ENCODE assay signal across 9 cellular contexts in the genomic region with DNA sequence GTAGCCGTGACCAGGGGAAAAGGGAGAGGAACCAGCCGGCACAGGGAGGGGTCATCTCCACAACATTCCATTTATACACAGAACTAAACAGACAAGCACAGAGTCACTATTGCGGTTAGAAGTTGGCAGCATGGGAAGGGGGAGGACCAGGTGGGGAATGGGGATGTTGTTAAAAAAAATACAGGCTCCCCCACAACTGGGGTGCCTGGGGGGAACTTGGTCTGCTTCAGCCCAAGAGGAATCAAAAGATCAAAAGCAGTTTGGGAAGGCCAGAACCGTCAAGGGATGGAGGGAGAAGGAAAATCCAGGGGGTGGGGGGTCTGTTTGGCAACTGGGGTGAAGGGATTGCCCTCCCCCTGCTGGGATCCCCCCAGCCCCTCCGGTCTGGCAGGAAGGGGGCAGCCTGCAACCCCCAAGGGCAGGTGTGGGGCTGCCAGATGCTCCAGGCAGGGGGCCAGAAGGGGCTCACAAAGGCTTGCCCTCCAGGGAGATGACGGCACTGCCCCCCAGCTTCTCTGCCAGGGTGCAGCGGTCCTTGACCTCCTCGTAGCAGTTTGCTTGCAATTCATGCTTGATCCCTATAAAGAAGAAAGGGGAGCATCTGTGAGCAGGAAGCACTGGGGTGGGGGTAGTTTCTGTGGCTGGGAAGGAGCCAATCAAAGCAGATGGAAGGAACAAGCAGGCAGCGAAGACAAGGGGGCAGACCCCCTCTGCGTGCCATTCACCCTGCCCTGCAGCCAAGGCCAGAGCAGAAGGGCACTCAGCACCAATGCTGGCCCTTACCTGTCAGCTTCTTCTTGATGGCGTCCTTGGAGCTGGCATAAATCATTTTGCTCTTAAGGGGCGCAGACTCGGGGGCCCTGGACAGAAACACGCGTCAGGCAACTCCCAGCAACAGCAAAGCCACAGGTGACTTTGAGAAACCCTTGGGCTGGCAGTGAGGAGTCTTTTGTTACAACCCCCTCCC. TPM values are rescaled to one million over a fixed set of nuclear protein-coding genes. Genes with fewer than 3 reads are reported as not detected.
DNase-seq lines count a peak whose midpoint lies in the region; ATAC-seq, FAIRE-seq and TF ChIP-seq lines count a peak whose summit lies in the region.
"Had no signal": no experiment of that assay in that cellular context is flagged by ENCODE, and none has a peak within 500 bp of the region (broad histone marks: within the 10 kb centered on the region; RNA-seq: fewer than 3 reads in every experiment).

No MANE protein-coding gene starts in this region.

- no peaks in the 10 kb centered on the region for H3K9me2 ChIP-seq in GM23338 (ENCODE audit: insufficient read depth)

- H3K36me3 ChIP-seq in GM23338 (ENCODE audit: insufficient read depth) (peaks cover 28% of the 10 kb centered on the region), astrocyte (ENCODE audit: insufficient read depth, low read length) (peaks cover 37% of the 10 kb centered on the region), WERI-Rb-1 (peaks cover 70% of the 10 kb centered on the region)
- peaks cover 27 to 66% (median 35%) of the 10 kb centered on the region in 3 experiments for H3K36me3 ChIP-seq in naive thymus-derived CD4-positive, alpha-beta T cell (ENCODE audit: control insufficient read depth in 2 of 3, insufficient read depth in 3 of 3, low read length in 3 of 3)

- peaks cover 33% of the 10 kb centered on the region for H4K20me1 ChIP-seq in GM23338 (replicated peaks; ENCODE audit: insufficient read depth)
- H4K20me1 ChIP-seq in astrocyte (ENCODE audit: insufficient read depth, low read length): peaks cover 72% of the 10 kb centered on the region

- peaks cover 3% of the 10 kb centered on the region; the same call in 1 of the 2 replicates for H3K4me1 ChIP-seq in GM23338 (ENCODE audit: insufficient read depth)
- H3K4me1 ChIP-seq in astrocyte (ENCODE audit: insufficient read depth, low read length): peaks cover 31% of the 10 kb centered on the region
- H3K4me1 ChIP-seq in naive thymus-derived CD4-positive, alpha-beta T cell (ENCODE audit: control insufficient read depth in 2 of 2, insufficient read depth in 2 of 2, low read length in 2 of 2): peaks cover 24 to 32% of the 10 kb centered on the region in 2 donors

- in situ Hi-C loops in GM13977 (cut with MboI; ENCODE audit: low pct_unique_long_range_greater_than_20kb, low sequenced_read_pairs, unreplicated experiment): no loop called here

- H3K4me1 Mint-ChIP-seq in GM23338 (peaks cover 25% of the 10 kb centered on the region), astrocyte (ENCODE audit: low read depth, unreplicated experiment) (peaks cover 44% of the 10 kb centered on the region)
- H3K4me1 Mint-ChIP-seq in naive thymus-derived CD4-positive, alpha-beta T cell: peaks cover 38 to 56% (median 49%) of the 10 kb centered on the region in 7 donors

- peak overlapping the region; percentile 90 for H3K4me3 Mint-ChIP-seq in GM23338
- H3K4me3 Mint-ChIP-seq in astrocyte (ENCODE audit: unreplicated experiment): peak overlapping the region; percentile 99
- H3K4me3 Mint-ChIP-seq in naive thymus-derived CD4-positive, alpha-beta T cell: peak overlapping the region; percentile 87 to 100 (median 93)

- peaks cover 63% of the 10 kb centered on the region for H3F3A ChIP-seq in GM23338 (replicated peaks; ENCODE audit: low read depth)

- POLR2A ChIA-PET in AG04449 (lab: Yijun Ruan, JAX): interaction anchor here (0.6 to 1.7 kb wide), 2 partner anchors 35 to 148 kb away, joined by 3 read pairs; partner anchors contain the start of gene CCDC85B
- POLR2A ChIA-PET in naive thymus-derived CD4-positive, alpha-beta T cell (lab: Charles Lee): interaction anchor here (0.7 to 2.8 kb wide), 2 partner anchors 22 to 157 kb away, joined by 3 to 15 read pairs; partner anchors contain the start of genes CST6 and SNX32

- H3K9me3 ChIP-seq in astrocyte (ENCODE audit: insufficient read depth, low read depth, low read length) (no peaks in the 10 kb centered on the region), WERI-Rb-1 (ENCODE audit: severe bottlenecking) (peaks cover 5% of the 10 kb centered on the region)
- peaks cover 0 to 8% (median 0%) of the 10 kb centered on the region in 3 experiments for H3K9me3 ChIP-seq in naive thymus-derived CD4-positive, alpha-beta T cell (ENCODE audit: control insufficient read depth in 2 of 3, low read length in 3 of 3)

- CTCF ChIA-PET in AG04449 (lab: Yijun Ruan, JAX): interaction anchor here (1.2 kb wide), 1 partner anchor 19 kb away, joined by 4 read pairs; no protein-coding TSS in a partner anchor
- CTCF ChIA-PET in naive thymus-derived CD4-positive, alpha-beta T cell (lab: Charles Lee): no interaction called here

- H2AFZ ChIP-seq in GM23338 (no peak overlapping the region), astrocyte (ENCODE audit: low read depth, low read length) (no peak overlapping the region)
- H2AFZ ChIP-seq: parathyroid adenoma had no signal

- intact Hi-C loops in naive thymus-derived CD4-positive, alpha-beta T cell (cut with micrococcal nuclease): loop anchor here (5.0 to 10.0 kb wide), 2 partner anchors 310 to 1538 kb away; partner anchors contain the start of genes PRDX5 (in 1 of the 2) and TRMT112 (in 1 of the 2)

- H3K36me3 Mint-ChIP-seq in GM23338 (ENCODE audit: low read depth): peaks cover 64% of the 10 kb centered on the region
- H3K36me3 Mint-ChIP-seq in astrocyte (ENCODE audit: low read depth, unreplicated experiment): peaks cover 43% of the 10 kb centered on the region
- peaks cover 8 to 60% (median 37%) of the 10 kb centered on the region in 5 donors for H3K36me3 Mint-ChIP-seq in naive thymus-derived CD4-positive, alpha-beta T cell

- H3K27ac ChIP-seq in GM23338 (ENCODE audit: low read depth) (0 out of 2 replicates have a peak overlapping the region, but pooled peaks have one; percentile 74), astrocyte (ENCODE audit: low read depth, low read length) (no peak overlapping the region), WERI-Rb-1 (no peak overlapping the region)
- peak overlapping the region; percentile 74 for H3K27ac ChIP-seq in naive thymus-derived CD4-positive, alpha-beta T cell (ENCODE audit: low read depth, low read length)
- H3K27ac ChIP-seq: parathyroid adenoma had no signal

- H3K27ac Mint-ChIP-seq in GM23338 (no peak overlapping the region), astrocyte (ENCODE audit: unreplicated experiment) (peak overlapping the region; percentile 96)
- peak overlapping the region in 8 of 9 donors; percentile 18 to 97 (median 90) for H3K27ac Mint-ChIP-seq in naive thymus-derived CD4-positive, alpha-beta T cell

- no peak for TF ChIP-seq CTCF in AG04449 (IDR thresholded peaks at IDR 0.05; ENCODE audit: insufficient read depth, low read length, missing control alignments)
- no peak for TF ChIP-seq CTCF in GM23338 (conservative IDR thresholded peaks at IDR 0.05; ENCODE audit: low read depth in 2 of 2)
- TF ChIP-seq CTCF in astrocyte (IDR thresholded peaks at IDR 0.05; ENCODE audit: insufficient read depth, low read depth, low read length): no peak
- TF ChIP-seq CTCF in GM13977 (IDR thresholded peaks at IDR 0.05; ENCODE audit: extremely low read depth, insufficient read depth, missing control alignments): no peak
- TF ChIP-seq CTCF in WERI-Rb-1 (IDR thresholded peaks at IDR 0.05; ENCODE audit: low read depth, low read length): no peak

- peaks cover 60% of the 10 kb centered on the region for H3K27me3 Mint-ChIP-seq in GM23338 (ENCODE audit: insufficient read depth, low read depth, poor library complexity)
- no peaks in the 10 kb centered on the region for H3K27me3 Mint-ChIP-seq in astrocyte (ENCODE audit: low read depth, unreplicated experiment)
- no peaks in the 10 kb centered on the region for H3K27me3 Mint-ChIP-seq in naive thymus-derived CD4-positive, alpha-beta T cell

- DNase-seq in AG04449 (ENCODE audit: low read depth, low spot score) (no peak), GM23338 (ENCODE audit: low spot score) (no peak), astrocyte (ENCODE audit: low read depth) (no peak), GM13977 (ENCODE audit: low spot score) (no peak), WERI-Rb-1 (no peak), dedifferentiated amniotic fluid mesenchymal stem cell (ENCODE audit: extremely low spot score) (no peak)
- no peak for DNase-seq in naive thymus-derived CD4-positive, alpha-beta T cell

- peaks cover 16% of the 10 kb centered on the region for H3K9me3 Mint-ChIP-seq in GM23338
- no peaks in the 10 kb centered on the region for H3K9me3 Mint-ChIP-seq in astrocyte (ENCODE audit: unreplicated experiment)
- peaks cover 0 to 11% (median 0%) of the 10 kb centered on the region in 11 donors for H3K9me3 Mint-ChIP-seq in naive thymus-derived CD4-positive, alpha-beta T cell

- no peaks in the 10 kb centered on the region for H3K27me3 ChIP-seq in GM23338 (ENCODE audit: insufficient read depth)
- H3K27me3 ChIP-seq in astrocyte (ENCODE audit: insufficient read depth, low read length): no peaks in the 10 kb centered on the region
- no peaks in the 10 kb centered on the region for H3K27me3 ChIP-seq in naive thymus-derived CD4-positive, alpha-beta T cell (ENCODE audit: control insufficient read depth in 2 of 2, insufficient read depth in 2 of 2, low read length in 2 of 2)
- no peaks in the 10 kb centered on the region for H3K27me3 ChIP-seq in WERI-Rb-1 (ENCODE audit: insufficient read depth, low read depth, severe bottlenecking)

- H3K4me2 ChIP-seq in GM23338: no peak overlapping the region
- H3K4me2 ChIP-seq in astrocyte (ENCODE audit: low read length): peak overlapping the region; percentile 96

- FAIRE-seq in astrocyte (lab: Jason Lieb, UNC): no peak

- H3K79me2 ChIP-seq in GM23338 (replicated peaks; ENCODE audit: insufficient read depth) (peaks cover 39% of the 10 kb centered on the region), astrocyte (ENCODE audit: insufficient read depth, low read length) (peaks cover 52% of the 10 kb centered on the region)

- peak overlapping the region; percentile 95 for H3K4me3 ChIP-seq in AG04449 (ENCODE audit: low read depth, low read length)
- no peak overlapping the region; the same call in 1 of the 2 replicates for H3K4me3 ChIP-seq in GM23338
- peak overlapping the region; percentile 98 for H3K4me3 ChIP-seq in astrocyte (ENCODE audit: insufficient read depth, low read depth, low read length)
- H3K4me3 ChIP-seq in naive thymus-derived CD4-positive, alpha-beta T cell (ENCODE audit: low read length): no peak overlapping the region
- H3K4me3 ChIP-seq in WERI-Rb-1 (ENCODE audit: low read depth, low read length): no peak overlapping the region

- peak overlapping the region; percentile 86 for H3K9ac ChIP-seq in astrocyte (ENCODE audit: low read length)
- H3K9ac ChIP-seq: parathyroid adenoma had no signal

- no peak for ATAC-seq in GM23338
- ATAC-seq in naive thymus-derived CD4-positive, alpha-beta T cell: no peak
- ATAC-seq in GM21825 (IDR thresholded peaks at IDR 0.05; ENCODE audit: unreplicated experiment): no peak

RNA-seq across cellular contexts. Expression of gene CFL1, which starts 2.8 kb away (rescaled TPM):
- 981 and 1,393 TPM in 2 replicates for total RNA-seq in GM23338 (2014; rRNA removed; shearing (Covaris generic))
- 1,996 and 2,124 TPM in 2 replicates for polyA plus RNA-seq in GM23338 (2016; fragmentation: Nextera tagmentation; extraction: Ambion mirVana)
- 1,793 and 1,931 TPM in 2 replicates for total RNA-seq in astrocyte
- total RNA-seq in naive thymus-derived CD4-positive, alpha-beta T cell: 1,000 to 10,000 TPM in 1 of 5 experiments, 100 to 1,000 TPM in 4; 403 to 1,550 (median 533) TPM
- polyA plus RNA-seq in naive thymus-derived CD4-positive, alpha-beta T cell: 1,000 to 10,000 TPM; 2,039 to 2,314 TPM

RNA-seq across cellular contexts. Expression of gene MUS81, which starts 5.1 kb away (rescaled TPM):
- 35.5 and 48.6 TPM in 2 replicates for total RNA-seq in GM23338 (2014; rRNA removed; shearing (Covaris generic))
- polyA plus RNA-seq in GM23338 (2016; fragmentation: Nextera tagmentation; extraction: Ambion mirVana): 38.5 and 39.1 TPM in 2 replicates
- total RNA-seq in astrocyte: 59.9 and 64.3 TPM in 2 replicates
- total RNA-seq in naive thymus-derived CD4-positive, alpha-beta T cell: 100 to 1,000 TPM in 2 of 5 experiments, 10 to 100 TPM in 3; 51.8 to 117 (median 97.7) TPM
- polyA plus RNA-seq in naive thymus-derived CD4-positive, alpha-beta T cell: 10 to 100 TPM; 18.3 to 33.0 TPM

RNA-seq across cellular contexts. Expression of gene EFEMP2, which starts 17.4 kb away (rescaled TPM):
- 4.5 and 9.4 TPM in 2 replicates for total RNA-seq in GM23338 (2014; rRNA removed; shearing (Covaris generic))
- polyA plus RNA-seq in GM23338 (2016; fragmentation: Nextera tagmentation; extraction: Ambion mirVana): 7.4 and 8.0 TPM in 2 replicates
- 97.3 and 119 TPM in 2 replicates for total RNA-seq in astrocyte
- total RNA-seq in naive thymus-derived CD4-positive, alpha-beta T cell: 10 to 100 TPM in 3 of 5 experiments, 1 to 10 TPM in 2; 5.9 to 16.0 (median 12.7) TPM
- polyA plus RNA-seq in naive thymus-derived CD4-positive, alpha-beta T cell: under 1 TPM; 0.40 to 0.60 TPM

RNA-seq across cellular contexts. Expression of gene SNX32, which starts 21.4 kb away (rescaled TPM):
- total RNA-seq in GM23338 (2014; rRNA removed; shearing (Covaris generic)): 0.49 TPM in 1 of 2 replicates, not detected in the other
- polyA plus RNA-seq in GM23338 (2016; fragmentation: Nextera tagmentation; extraction: Ambion mirVana): 1.2 and 2.4 TPM in 2 replicates
- total RNA-seq in astrocyte: 1.2 and 1.5 TPM in 2 replicates
- total RNA-seq in naive thymus-derived CD4-positive, alpha-beta T cell: 1 to 10 TPM in 3 of 5 experiments, under 1 TPM in 2; 0.81 to 2.0 (median 1.1) TPM
- polyA plus RNA-seq in naive thymus-derived CD4-positive, alpha-beta T cell: under 1 TPM; 0.38 to 0.60 TPM

RNA-seq across cellular contexts. Expression of gene CTSW, which starts 24.5 kb away (rescaled TPM):
- total RNA-seq in GM23338 (2014; rRNA removed; shearing (Covaris generic)): not detected in 2 replicates
- 0.17 TPM in 1 of 2 replicates, not detected in the other for polyA plus RNA-seq in GM23338 (2016; fragmentation: Nextera tagmentation; extraction: Ambion mirVana)
- total RNA-seq in astrocyte: not detected in 2 replicates
- total RNA-seq in naive thymus-derived CD4-positive, alpha-beta T cell: 100 to 1,000 TPM in 1 of 5 experiments, 10 to 100 TPM in 4; 24.9 to 148 (median 29.3) TPM
- 10 to 100 TPM; 31.7 to 58.7 TPM for polyA plus RNA-seq in naive thymus-derived CD4-positive, alpha-beta T cell

Comparison
In these comparisons a context has a peak if more than half of its experiments do, and no peak if none do; other contexts are left out.
1. H3K4me3 ChIP-seq: peak in AG04449 (single experiment) and astrocyte (single experiment); none in GM23338 (single experiment), naive thymus-derived CD4-positive, alpha-beta T cell (single experiment) and WERI-Rb-1 (single experiment).
2. H3K27ac ChIP-seq: peak in GM23338 (single experiment) and naive thymus-derived CD4-positive, alpha-beta T cell (single experiment); none in astrocyte (single experiment) and WERI-Rb-1 (single experiment).
3. Peak in every context shown above with its lines, with median percentiles within 50 percentile points of each other: H3K4me3 Mint-ChIP-seq.